ENCODE assay signal across 12 cellular contexts in the genomic region with DNA sequence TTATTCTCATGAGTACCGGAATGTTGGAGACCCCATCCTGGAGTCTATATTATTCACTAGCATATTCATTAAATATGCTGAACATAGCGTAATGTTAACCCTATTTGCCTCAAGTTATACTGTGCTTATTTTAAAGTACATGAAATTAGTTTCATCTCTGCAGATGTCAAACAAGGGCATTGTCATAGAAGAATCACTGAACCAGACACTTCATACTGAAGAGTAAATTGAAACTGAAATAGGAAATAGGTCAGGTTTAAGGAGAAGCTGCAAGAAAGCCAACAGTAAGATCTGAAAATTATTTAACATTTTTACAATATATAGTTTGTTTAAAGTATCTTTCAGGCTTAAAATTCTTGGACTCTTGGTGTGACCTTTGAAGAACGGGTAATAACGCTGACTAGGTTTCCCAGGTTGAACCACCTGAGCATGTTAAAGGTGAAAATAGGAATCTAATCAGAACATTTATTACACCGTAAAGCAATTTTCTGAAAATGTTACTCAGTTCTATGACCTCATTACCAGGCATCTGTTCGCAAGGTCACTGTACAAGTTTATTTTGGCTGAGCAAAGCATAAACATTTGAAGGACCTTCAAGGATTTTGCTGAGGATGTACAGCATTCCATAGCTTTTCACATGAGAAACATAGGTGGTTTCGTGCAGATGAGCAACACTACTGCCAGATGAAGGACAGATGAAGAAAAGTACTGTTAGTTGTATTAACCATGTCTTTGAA.
DNase-seq lines count a peak whose midpoint lies in the region; ATAC-seq, FAIRE-seq and TF ChIP-seq lines count a peak whose summit lies in the region.
"Had no signal": no experiment of that assay in that cellular context is flagged by ENCODE, and none has a peak within 500 bp of the region (broad histone marks: within the 10 kb centered on the region; RNA-seq: fewer than 3 reads in every experiment).

No MANE protein-coding gene starts in this region.

- H3K27ac ChIP-seq in cardiac muscle cell: peak overlapping the region; percentile 38

- ATAC-seq in left ventricle myocardium superior: no peak
- ATAC-seq in HG02852 (IDR thresholded peaks at IDR 0.05; ENCODE audit: unreplicated experiment): peak; percentile 76

- H3K4me3 ChIP-seq in cardiac muscle cell: no peak overlapping the region
- H3K4me3 ChIP-seq in astrocyte of the cerebellum (ENCODE audit: low read depth, low read length): no peak overlapping the region

- H3K36me3 ChIP-seq in cardiac muscle cell: peaks cover 3% of the 10 kb centered on the region

- TF ChIP-seq CTCF in cardiac muscle cell (IDR thresholded peaks at IDR 0.05; ENCODE audit: low read depth, low read length): no peak
- no peak for TF ChIP-seq CTCF in astrocyte of the cerebellum (IDR thresholded peaks at IDR 0.05; ENCODE audit: low read depth, low read length, missing control alignments)

- H3K27me3 ChIP-seq in cardiac muscle cell: no peaks in the 10 kb centered on the region

- FAIRE-seq in HTR-8/SVneo (lab: Jason Lieb, UNC) (no peak), urothelium cell line (lab: Jason Lieb, UNC) (no peak)
- FAIRE-seq: G401.6 had no signal

- in situ Hi-C loops in astrocyte of the cerebellum (cut with HindIII; ENCODE audit: low sequenced_read_pairs): loop anchor here (25.0 kb wide), 1 partner anchor 392 kb away; no protein-coding TSS in a partner anchor

- no peaks in the 10 kb centered on the region for H3K4me1 ChIP-seq in cardiac muscle cell (ENCODE audit: low read depth)

- H3K9me3 ChIP-seq in cardiac muscle cell (ENCODE audit: low read depth): no peaks in the 10 kb centered on the region

- DNase-seq in cardiac muscle cell (ENCODE audit: low read depth in 1 of 2, low spot score in 1 of 2): no peak
- DNase-seq in left ventricle myocardium superior: no peak
- peak; percentile 35 for DNase-seq in astrocyte of the cerebellum (ENCODE audit: low read depth)
- no peak for DNase-seq in UCSD-AML1 (lab: John Stamatoyannopoulos, UW; ENCODE audit: unreplicated experiment)
- DNase-seq in GOT3 (lab: John Stamatoyannopoulos, UW): no peak
- no peak for DNase-seq in HTR-8/SVneo (ENCODE audit: insufficient read length, low spot score)
- no peak for DNase-seq in urothelium cell line (ENCODE audit: low spot score)
- DNase-seq: activated CD4-positive, alpha-beta T cell treated with anti-CD3 and anti-CD28 coated beads for 1 hour; amniotic stem cell; NCI-H1436 had no signal

- intact Hi-C loops in left ventricle myocardium superior (cut with micrococcal nuclease): no loop called here
